In genomic region chr7:73870041-73870492, GRCh38 we compare ENCODE assay signal across 14 cellular contexts. TPM values are rescaled to one million over a fixed set of nuclear protein-coding genes. Genes with fewer than 3 reads are reported as not detected.
DNase-seq lines count a peak whose midpoint lies in the region; ATAC-seq and TF ChIP-seq lines count a peak whose summit lies in the region.
"Had no signal": no experiment of that assay in that cellular context is flagged by ENCODE, and none has a peak within 500 bp of the region (broad histone marks: within the 10 kb centered on the region; RNA-seq: fewer than 3 reads in every experiment).

No MANE protein-coding gene starts in this region.

- TF ChIP-seq POLR2A in stomach (IDR thresholded peaks at IDR 0.05), result no peak

- no peaks in the 10 kb centered on the region for H3K9me3 Mint-ChIP-seq in activated naive CD8-positive, alpha-beta T cell treated with anti-CD3 and anti-CD28 coated beads for 36 hours
- H3K9me3 Mint-ChIP-seq: activated T-helper 17 cell treated with anti-CD3 and anti-CD28 coated beads, Interleukin-2, amount 50 U/mL, for 72 hours; stimulated activated naive CD8-positive, alpha-beta T cell treated with anti-CD3 and anti-CD28 coated beads, Interleukin-15, Interleukin-2, amounts not matched to agents 100 ng/mL and 50 ng/mL, for 24 hours; T-cell had no signal

- H3K4me1 Mint-ChIP-seq in activated naive CD8-positive, alpha-beta T cell treated with anti-CD3 and anti-CD28 coated beads for 36 hours, result no peaks in the 10 kb centered on the region
- H3K4me1 Mint-ChIP-seq: activated T-helper 17 cell treated with anti-CD3 and anti-CD28 coated beads, Interleukin-2, amount 50 U/mL, for 72 hours; CD4-positive, alpha-beta memory T cell; T-cell had no signal

- H3K27ac ChIP-seq in right cardiac atrium (ENCODE audit: low read length) (no peak overlapping the region), stomach (peak overlapping the region in 4 of 5 donors; percentile 17 to 70 (median 25))

- H3K9me3 ChIP-seq in right cardiac atrium (ENCODE audit: control insufficient read depth, low read length) (no peaks in the 10 kb centered on the region), stomach (no peaks in the 10 kb centered on the region)
- H3K9me3 ChIP-seq: prostate gland had no signal

- peak in 2 of 3 donors; percentile 73 for DNase-seq in right cardiac atrium
- no peak for DNase-seq in stomach
- no peak for DNase-seq in OCI-M2 (lab: John Stamatoyannopoulos, UW; ENCODE audit: unreplicated experiment)
- no peak for DNase-seq in activated naive CD8-positive, alpha-beta T cell treated with anti-CD3 and anti-CD28 coated beads for 36 hours
- DNase-seq: activated CD4-positive, alpha-beta T cell treated with anti-CD3 and anti-CD28 coated beads for 48 hours; CD4-positive, alpha-beta memory T cell; NCI-H2081 treated with DMSO at 0.1 percent for 48 hours; stimulated activated CD4-positive, alpha-beta T cell treated with anti-CD3 and anti-CD28 coated beads, Interleukin-4, amount 100 ng/mL, for 24 hours; T-cell had no signal

- no peaks in the 10 kb centered on the region for H3K36me3 ChIP-seq in stomach
- H3K36me3 ChIP-seq: prostate gland had no signal

- no peak overlapping the region for H3K27ac Mint-ChIP-seq in activated naive CD8-positive, alpha-beta T cell treated with anti-CD3 and anti-CD28 coated beads for 36 hours
- H3K27ac Mint-ChIP-seq: activated T-helper 17 cell treated with anti-CD3 and anti-CD28 coated beads, Interleukin-2, amount 50 U/mL, for 72 hours; CD4-positive, alpha-beta memory T cell; stimulated activated naive CD8-positive, alpha-beta T cell treated with anti-CD3 and anti-CD28 coated beads, Interleukin-15, Interleukin-2, amounts not matched to agents 100 ng/mL and 50 ng/mL, for 24 hours; T-cell had no signal

- no peak overlapping the region for H3K4me3 Mint-ChIP-seq in activated naive CD8-positive, alpha-beta T cell treated with anti-CD3 and anti-CD28 coated beads for 36 hours
- H3K4me3 Mint-ChIP-seq: activated T-helper 17 cell treated with anti-CD3 and anti-CD28 coated beads, Interleukin-2, amount 50 U/mL, for 72 hours; CD4-positive, alpha-beta memory T cell; stimulated activated naive CD8-positive, alpha-beta T cell treated with anti-CD3 and anti-CD28 coated beads, Interleukin-15, Interleukin-2, amounts not matched to agents 100 ng/mL and 50 ng/mL, for 24 hours; T-cell had no signal

- H3K4me3 ChIP-seq in right cardiac atrium (ENCODE audit: low read length) (no peak overlapping the region), stomach (no peak overlapping the region)
- H3K4me3 ChIP-seq: prostate gland had no signal

- H3K27me3 ChIP-seq in right cardiac atrium (ENCODE audit: control insufficient read depth, insufficient read depth) (no peaks in the 10 kb centered on the region), stomach (no peaks in the 10 kb centered on the region)

- 48% methylated on average over 15 of the region's 15 CpGs for WGBS in right cardiac atrium
- 55 to 62% (median 58%) methylated on average over 13 to 15 of the region's 15 CpGs for WGBS in stomach, 5 donors

- H3K4me1 ChIP-seq in right cardiac atrium (ENCODE audit: control insufficient read depth, insufficient read depth, low read length) (no peaks in the 10 kb centered on the region), stomach (peaks cover 17 to 39% (median 26%) of the 10 kb centered on the region in 4 donors)
- H3K4me1 ChIP-seq: prostate gland had no signal

- peak; percentile 6; the same call in 2 of the 3 replicates for ATAC-seq in SK-N-SH treated with all-trans-retinoic acid at 6 μM for 48 hours
- peak in 1 of 2 donors; percentile 28 for ATAC-seq in right cardiac atrium
- ATAC-seq: activated T-helper 17 cell treated with anti-CD3 and anti-CD28 coated beads, Interleukin-2, amount 50 U/mL, for 72 hours; T-cell had no signal

- intact Hi-C loops in right cardiac atrium (cut with DNase I), result no loop called here
- intact Hi-C loops in stomach (cut with DNase I; ENCODE audit: low total_unique reads), result no loop called here

- TF ChIP-seq CTCF in stomach (IDR thresholded peaks at IDR 0.05), result no peak

- TF ChIP-seq EP300 in stomach (IDR thresholded peaks at IDR 0.05), result no peak

- no peaks in the 10 kb centered on the region for H3K36me3 Mint-ChIP-seq in activated naive CD8-positive, alpha-beta T cell treated with anti-CD3 and anti-CD28 coated beads for 36 hours
- H3K36me3 Mint-ChIP-seq: brain; CD4-positive, alpha-beta memory T cell; T-cell had no signal

- no peaks in the 10 kb centered on the region for H3K27me3 Mint-ChIP-seq in activated naive CD8-positive, alpha-beta T cell treated with anti-CD3 and anti-CD28 coated beads for 36 hours
- H3K27me3 Mint-ChIP-seq: activated T-helper 17 cell treated with anti-CD3 and anti-CD28 coated beads, Interleukin-2, amount 50 U/mL, for 72 hours; stimulated activated naive CD8-positive, alpha-beta T cell treated with anti-CD3 and anti-CD28 coated beads, Interleukin-15, Interleukin-2, amounts not matched to agents 100 ng/mL and 50 ng/mL, for 24 hours; T-cell had no signal

TF ChIP-seq in SK-N-SH treated with all-trans-retinoic acid at 6 μM for 48 hours, 23 proteins besides CTCF, POLR2A, EP300 and RAD21 (continues in another document):
- TF ChIP-seq TCF4 (CRISPR knock-in tag; IDR thresholded peaks at IDR 0.05; ENCODE audit: borderline replicate concordance) (no peak), ZNF8 (CRISPR knock-in tag; IDR thresholded peaks at IDR 0.05) (no peak), OSR1 (CRISPR knock-in tag; IDR thresholded peaks at IDR 0.05) (no peak), ZC3H10 (CRISPR knock-in tag; IDR thresholded peaks at IDR 0.05) (no peak), ESRRG (CRISPR knock-in tag; IDR thresholded peaks at IDR 0.05) (no peak), BACH2 (CRISPR knock-in tag; IDR thresholded peaks at IDR 0.05; ENCODE audit: borderline replicate concordance) (no peak), TSHZ2 (CRISPR knock-in tag; IDR thresholded peaks at IDR 0.05) (no peak), GLIS3 (CRISPR knock-in tag; IDR thresholded peaks at IDR 0.05) (no peak), CSRNP3 (CRISPR knock-in tag; IDR thresholded peaks at IDR 0.05) (no peak), RARB (CRISPR knock-in tag; IDR thresholded peaks at IDR 0.05) (no peak), ARNTL (CRISPR knock-in tag; IDR thresholded peaks at IDR 0.05; ENCODE audit: borderline replicate concordance, low read depth) (no peak), ZFP3 (CRISPR knock-in tag; IDR thresholded peaks at IDR 0.05) (no peak)

RNA-seq across cellular contexts. Expression of gene TMEM270, which starts 9.1 kb away (rescaled TPM):
- not detected for total RNA-seq in right cardiac atrium
- not detected for polyA plus RNA-seq in right cardiac atrium
- total RNA-seq in stomach, result not detected
- not detected for polyA plus RNA-seq in stomach
- not detected for total RNA-seq in activated naive CD8-positive, alpha-beta T cell treated with anti-CD3 and anti-CD28 coated beads for 36 hours
- total RNA-seq: activated T-helper 17 cell treated with anti-CD3 and anti-CD28 coated beads, Interleukin-2, amount 50 U/mL, for 72 hours; CD4-positive, alpha-beta memory T cell; T-cell had no signal
- polyA plus RNA-seq: CD4-positive, alpha-beta memory T cell had no signal

RNA-seq across cellular contexts. Expression of gene METTL27, which starts 27.8 kb away (rescaled TPM):
- under 1 TPM in 3 of 4 donors, not detected in 1; 0.48 to 0.64 (median 0.53) TPM for total RNA-seq in right cardiac atrium
- polyA plus RNA-seq in right cardiac atrium, result 0.38 TPM
- 1 to 10 TPM in 2 of 5 donors, under 1 TPM in 1, not detected in 2; 0.87 to 4.8 (median 3.0) TPM for total RNA-seq in stomach
- under 1 TPM in 1 of 3 donors, not detected in 2; 0.80 TPM for polyA plus RNA-seq in stomach
- under 1 TPM; 0.23 to 0.40 TPM for total RNA-seq in activated naive CD8-positive, alpha-beta T cell treated with anti-CD3 and anti-CD28 coated beads for 36 hours

RNA-seq across cellular contexts. Expression of gene CLDN4, which starts 39.3 kb away (rescaled TPM):
- total RNA-seq in right cardiac atrium (under 1 TPM in 3 of 4 donors, not detected in 1; 0.09 to 0.23 (median 0.14) TPM), stomach (100 to 1,000 TPM in 1 of 5 donors, 10 to 100 TPM in 3, not detected in 1; 15.6 to 523 (median 17.3) TPM)
- polyA plus RNA-seq in right cardiac atrium (not detected), stomach (10 to 100 TPM in 2 of 3 donors, 1 to 10 TPM in 1; 2.4 to 51.2 (median 36.1) TPM)
- under 1 TPM; 0.12 to 0.33 TPM for total RNA-seq in activated naive CD8-positive, alpha-beta T cell treated with anti-CD3 and anti-CD28 coated beads for 36 hours
- total RNA-seq: CD4-positive, alpha-beta memory T cell had no signal

Comparison
In these comparisons a context has a peak if more than half of its experiments do, and no peak if none do; other contexts are left out.
1. DNase-seq: peak in right cardiac atrium (2 of 3); none in stomach (single experiment), OCI-M2 (single experiment) and activated naive CD8-positive, alpha-beta T cell treated with anti-CD3 and anti-CD28 coated beads for 36 hours (single experiment).